8 cellular contexts compared by ENCODE assay signal in the genomic region with DNA sequence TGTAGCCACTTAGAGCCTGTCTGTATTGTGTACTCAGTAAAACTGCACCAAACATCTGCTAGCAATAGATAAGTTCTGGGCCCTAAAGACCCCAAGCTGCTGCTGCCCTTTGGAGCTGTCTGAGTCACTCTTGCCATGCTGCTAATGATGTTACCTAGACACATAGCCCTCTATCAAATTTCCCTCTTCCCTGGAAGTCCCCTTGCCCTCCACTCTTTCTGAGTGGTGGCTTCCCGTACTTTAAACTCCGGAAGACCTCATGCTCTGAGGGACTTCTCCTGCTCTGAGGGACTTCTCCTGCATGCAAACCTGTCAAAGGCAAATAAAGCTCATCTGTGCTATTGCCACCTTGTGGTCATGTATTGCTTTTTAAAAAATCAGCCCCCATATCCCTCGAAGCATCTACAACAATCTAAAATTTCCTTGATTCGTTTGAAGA. TPM values are rescaled to one million over a fixed set of nuclear protein-coding genes. Genes with fewer than 3 reads are reported as not detected.
DNase-seq lines count a peak whose midpoint lies in the region; ATAC-seq and TF ChIP-seq lines count a peak whose summit lies in the region.

No MANE protein-coding gene starts in this region.

- H3K36me3 ChIP-seq in CD4-positive, alpha-beta memory T cell (ENCODE audit: insufficient read depth, low read length) = no peaks in the 10 kb centered on the region
- no peaks in the 10 kb centered on the region for H3K36me3 ChIP-seq in sigmoid colon

- H3K9me3 ChIP-seq in CD4-positive, alpha-beta memory T cell (ENCODE audit: control insufficient read depth in 1 of 2, low read length in 2 of 2) = no peaks in the 10 kb centered on the region
- H3K9me3 ChIP-seq in sigmoid colon = no peaks in the 10 kb centered on the region

- WGBS in sigmoid colon, 2 donors = 70 to 87% methylated on average over 4 of the region's 4 CpGs

- H3K4me3 Mint-ChIP-seq in CD4-positive, alpha-beta memory T cell = no peak overlapping the region

- H3K9me3 Mint-ChIP-seq in CD4-positive, alpha-beta memory T cell = no peaks in the 10 kb centered on the region

- POLR2A ChIA-PET in CD4-positive, alpha-beta memory T cell (lab: Charles Lee; ENCODE audit: partially characterized antibody) = no interaction called here

- no peak overlapping the region for H3K27ac ChIP-seq in CD4-positive, alpha-beta memory T cell (ENCODE audit: low read depth, low read length)
- H3K27ac ChIP-seq in sigmoid colon = no peak overlapping the region

- no peak for TF ChIP-seq EP300 in sigmoid colon (IDR thresholded peaks at IDR 0.05)

- TF ChIP-seq POLR2A in sigmoid colon (IDR thresholded peaks at IDR 0.05) = no peak

- H3K4me1 ChIP-seq in CD4-positive, alpha-beta memory T cell (ENCODE audit: insufficient read depth, low read length) = no peaks in the 10 kb centered on the region
- no peaks in the 10 kb centered on the region for H3K4me1 ChIP-seq in sigmoid colon

- intact Hi-C loops in CD4-positive, alpha-beta memory T cell (cut with micrococcal nuclease) = no loop called here
- intact Hi-C loops in sigmoid colon (cut with DNase I) = no loop called here

- ATAC-seq in GM19463 (IDR thresholded peaks at IDR 0.05; ENCODE audit: unreplicated experiment) = peak; percentile 70
- ATAC-seq in HG03378 (IDR thresholded peaks at IDR 0.05; ENCODE audit: unreplicated experiment) = peak; percentile 58

- no peak overlapping the region for H3K27ac Mint-ChIP-seq in CD4-positive, alpha-beta memory T cell

- no peak for TF ChIP-seq CTCF in sigmoid colon (IDR thresholded peaks at IDR 0.05)

- CTCF ChIA-PET in CD4-positive, alpha-beta memory T cell (lab: Charles Lee; ENCODE audit: partially characterized antibody) = no interaction called here

- no peaks in the 10 kb centered on the region for H3K27me3 ChIP-seq in CD4-positive, alpha-beta memory T cell (ENCODE audit: insufficient read depth, low read length)
- H3K27me3 ChIP-seq in sigmoid colon = no peaks in the 10 kb centered on the region

- no peak overlapping the region for H3K4me3 ChIP-seq in CD4-positive, alpha-beta memory T cell (ENCODE audit: low read length in 2 of 2)
- H3K4me3 ChIP-seq in sigmoid colon = no peak overlapping the region

- peak; percentile 44 for DNase-seq in EL
- DNase-seq in RKO (ENCODE audit: low spot score) = peak; percentile 43
- DNase-seq in iPS-NIHi11 (ENCODE audit: low spot score) = peak; percentile 37
- DNase-seq in CD4-positive, alpha-beta memory T cell = no peak
- DNase-seq in sigmoid colon = no peak
- no peak for DNase-seq in stimulated activated CD4-positive, alpha-beta T cell treated with anti-CD3 and anti-CD28 coated beads, Interleukin-4, amount 100 ng/mL, for 4 hours

- peaks cover 0 to 4% of the 10 kb centered on the region in 2 donors for H3K36me3 Mint-ChIP-seq in CD4-positive, alpha-beta memory T cell

- no peaks in the 10 kb centered on the region for H3K4me1 Mint-ChIP-seq in CD4-positive, alpha-beta memory T cell

- peaks cover 5 to 6% of the 10 kb centered on the region in 2 donors for H3K27me3 Mint-ChIP-seq in CD4-positive, alpha-beta memory T cell

RNA-seq across cellular contexts. Expression of gene FH, which starts 34.0 kb away (rescaled TPM):
- 10 to 100 TPM; 21.0 to 25.9 TPM for total RNA-seq in CD4-positive, alpha-beta memory T cell
- polyA plus RNA-seq in CD4-positive, alpha-beta memory T cell = 10 to 100 TPM; 31.1 to 36.2 TPM
- total RNA-seq in sigmoid colon = 10 to 100 TPM; 39.9 to 69.2 (median 53.2) TPM
- 100 to 1,000 TPM in 1 of 3 donors, 10 to 100 TPM in 2; 75.0 to 125 (median 79.3) TPM for polyA plus RNA-seq in sigmoid colon

RNA-seq across cellular contexts. Expression of gene KMO, which starts 46.6 kb away (rescaled TPM):
- total RNA-seq in CD4-positive, alpha-beta memory T cell = 1 to 10 TPM in 1 of 2 experiments, under 1 TPM in 1; 0.44 to 1.1 TPM
- under 1 TPM in 1 of 2 donors, not detected in 1; 0.37 TPM for polyA plus RNA-seq in CD4-positive, alpha-beta memory T cell
- 1 to 10 TPM in 2 of 4 donors, under 1 TPM in 2; 0.27 to 5.4 (median 0.73) TPM for total RNA-seq in sigmoid colon
- 1 to 10 TPM; 1.8 to 3.7 (median 2.7) TPM for polyA plus RNA-seq in sigmoid colon

Comparison
In these comparisons a context has a peak if more than half of its experiments do, and no peak if none do; other contexts are left out.
1. DNase-seq: peak in EL (single experiment), RKO (single experiment) and iPS-NIHi11 (single experiment); none in CD4-positive, alpha-beta memory T cell (0 of 5), sigmoid colon (single experiment) and stimulated activated CD4-positive, alpha-beta T cell treated with anti-CD3 and anti-CD28 coated beads, Interleukin-4, amount 100 ng/mL, for 4 hours (0 of 2).